ENCODE assay signal across 22 cellular contexts in the genomic region with DNA sequence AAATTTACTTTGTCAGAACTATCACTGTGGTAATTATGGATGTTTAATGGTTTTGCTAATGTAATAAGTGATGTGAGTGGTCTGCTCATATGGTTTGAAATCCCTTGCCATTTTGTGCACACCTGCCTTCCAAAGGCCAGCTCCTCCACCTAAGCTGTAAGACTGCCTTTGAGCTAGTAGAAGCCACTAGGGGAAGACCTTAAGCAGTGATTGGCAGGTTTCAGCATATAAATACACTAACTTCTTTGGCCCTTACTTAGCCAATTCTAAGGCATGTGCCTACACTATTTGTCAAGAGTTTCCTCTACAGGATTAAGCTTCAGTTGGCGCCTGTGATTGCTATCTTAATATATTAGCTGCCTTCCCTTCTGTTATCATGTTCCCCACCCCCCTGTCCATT.
"Had no signal": no experiment of that assay in that cellular context is flagged by ENCODE, and none has a peak within 500 bp of the region (broad histone marks: within the 10 kb centered on the region; RNA-seq: fewer than 3 reads in every experiment).

No MANE protein-coding gene starts in this region.

- H3K9me3 ChIP-seq: SK-N-SH had no signal

- DNase-seq: activated CD4-positive, alpha-beta memory T cell treated with anti-CD3 and anti-CD28 coated beads, Interleukin-2, amount 10 ng/mL, durations not matched to agents 7 days and 5 days; activated CD4-positive, alpha-beta T cell treated with anti-CD3 and anti-CD28 coated beads for 36 hours; activated CD4-positive, alpha-beta T cell treated with anti-CD3 and anti-CD28 coated beads, Interleukin-2, amount 50 U/mL, for 1 hour; activated gamma-delta T cell; activated naive CD4-positive, alpha-beta T cell treated with anti-CD3 and anti-CD28 coated beads for 36 hours; activated T-cell treated with anti-CD3 and anti-CD28 coated beads for 4 hours; activated T-cell treated with anti-CD3 and anti-CD28 coated beads, Interleukin-2, amount 50 U/mL, for 48 hours; amygdala; KG1; NCI-H1048; NCI-H146; NCI-H187 treated with DMSO at 0.1 percent for 48 hours; NCI-H2081 treated with DMSO at 0.1 percent for 48 hours; NCI-H2227 treated with DMSO at 0.1 percent for 48 hours; NCI-H526; NCI-H774; SK-N-SH; T-helper 1 cell had no signal

- H3K4me1 Mint-ChIP-seq: activated CD4-positive, alpha-beta memory T cell treated with anti-CD3 and anti-CD28 coated beads, Interleukin-2, amount 10 ng/mL, durations not matched to agents 7 days and 5 days; activated CD4-positive, alpha-beta T cell treated with anti-CD3 and anti-CD28 coated beads for 36 hours had no signal

- H3K9ac ChIP-seq: SK-N-SH had no signal

- ATAC-seq: activated CD4-positive, alpha-beta T cell treated with anti-CD3 and anti-CD28 coated beads for 36 hours; activated T-helper 17 cell treated with anti-CD3 and anti-CD28 coated beads, Interleukin-2, amount 50 U/mL, for 72 hours had no signal

- H3K27me3 Mint-ChIP-seq: activated CD4-positive, alpha-beta memory T cell treated with anti-CD3 and anti-CD28 coated beads, Interleukin-2, amount 10 ng/mL, durations not matched to agents 7 days and 5 days; activated CD4-positive, alpha-beta T cell treated with anti-CD3 and anti-CD28 coated beads for 36 hours; activated naive CD8-positive, alpha-beta T cell; activated T-helper 17 cell treated with anti-CD3 and anti-CD28 coated beads, Interleukin-2, amount 50 U/mL, for 72 hours; brain; central memory CD8-positive, alpha-beta T cell had no signal

- H3K9me3 Mint-ChIP-seq: activated CD4-positive, alpha-beta memory T cell treated with anti-CD3 and anti-CD28 coated beads, Interleukin-2, amount 10 ng/mL, durations not matched to agents 7 days and 5 days; activated naive CD4-positive, alpha-beta T cell treated with anti-CD3 and anti-CD28 coated beads for 36 hours; activated T-helper 17 cell treated with anti-CD3 and anti-CD28 coated beads, Interleukin-2, amount 50 U/mL, for 72 hours; brain; central memory CD8-positive, alpha-beta T cell had no signal

- H3K27ac Mint-ChIP-seq: activated CD4-positive, alpha-beta memory T cell treated with anti-CD3 and anti-CD28 coated beads, Interleukin-2, amount 10 ng/mL, durations not matched to agents 7 days and 5 days; activated CD4-positive, alpha-beta T cell treated with anti-CD3 and anti-CD28 coated beads for 36 hours; activated naive CD4-positive, alpha-beta T cell treated with anti-CD3 and anti-CD28 coated beads for 36 hours; activated naive CD8-positive, alpha-beta T cell; activated T-helper 17 cell treated with anti-CD3 and anti-CD28 coated beads, Interleukin-2, amount 50 U/mL, for 72 hours; brain had no signal

- H3K4me3 Mint-ChIP-seq: activated CD4-positive, alpha-beta memory T cell treated with anti-CD3 and anti-CD28 coated beads, Interleukin-2, amount 10 ng/mL, durations not matched to agents 7 days and 5 days; activated CD4-positive, alpha-beta T cell treated with anti-CD3 and anti-CD28 coated beads for 36 hours; activated naive CD4-positive, alpha-beta T cell treated with anti-CD3 and anti-CD28 coated beads for 36 hours; activated naive CD8-positive, alpha-beta T cell; activated T-helper 17 cell treated with anti-CD3 and anti-CD28 coated beads, Interleukin-2, amount 50 U/mL, for 72 hours; brain; central memory CD8-positive, alpha-beta T cell had no signal
